23 cellular contexts compared by ENCODE assay signal in the genomic region with DNA sequence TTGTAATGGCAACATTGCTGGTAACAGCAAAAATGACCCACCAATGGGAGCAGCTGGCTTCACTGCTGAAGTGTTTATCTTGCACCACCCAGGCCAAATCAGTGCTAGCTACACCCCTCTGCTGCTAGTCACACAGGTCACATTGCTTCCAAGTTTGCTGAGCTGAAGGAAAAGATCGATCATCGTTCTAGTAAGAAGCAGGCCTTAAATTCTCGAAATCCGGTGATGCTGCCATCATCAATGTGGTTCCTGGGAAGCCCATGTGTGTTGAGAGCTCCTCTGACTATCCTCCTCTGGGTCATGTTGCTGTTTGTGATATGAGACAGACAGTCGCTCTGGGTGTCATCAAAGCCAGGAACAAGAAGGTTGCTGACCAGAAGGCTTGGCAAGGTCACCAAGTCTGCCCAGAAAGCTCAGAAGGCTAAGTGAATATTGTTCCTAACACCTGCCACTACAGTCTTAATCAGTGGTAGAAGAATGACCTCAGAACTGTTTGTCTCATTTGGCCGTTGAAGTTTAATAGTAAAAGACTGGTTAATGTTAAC. TPM values are rescaled to one million over a fixed set of nuclear protein-coding genes. Genes with fewer than 3 reads are reported as not detected.
"Had no signal": no experiment of that assay in that cellular context is flagged by ENCODE, and none has a peak within 500 bp of the region (broad histone marks: within the 10 kb centered on the region; RNA-seq: fewer than 3 reads in every experiment).

No MANE protein-coding gene starts in this region.

- H3K4me3 ChIP-seq: dorsolateral prefrontal cortex, heart left ventricle, sigmoid colon, skin epidermis, thoracic aorta, uterus had no signal

- H3K27ac ChIP-seq: dorsolateral prefrontal cortex, heart left ventricle, sigmoid colon, skin epidermis, thoracic aorta, uterus had no signal

- H3K36me3 ChIP-seq: heart left ventricle, sigmoid colon, thoracic aorta, uterus had no signal

- H3K9me3 ChIP-seq: sigmoid colon, thoracic aorta, uterus had no signal

- H3K4me1 ChIP-seq: heart left ventricle, sigmoid colon, uterus had no signal

- ATAC-seq: heart left ventricle; left colon; left ventricle myocardium superior; naive thymus-derived CD8-positive, alpha-beta T cell; stimulated activated naive B cell treated with anti-CD40 and anti-IgM and Interleukin-4, amounts not matched to agents 10 μg/mL and 1 μg/mL and 100 μg/mL, for 72 hours; stimulated activated naive CD8-positive, alpha-beta T cell treated with anti-CD3 and anti-CD28 coated beads, Interleukin-15, amount 100 ng/mL, for 72 hours had no signal

- H3K27me3 ChIP-seq: sigmoid colon, uterus had no signal

- DNase-seq: cortex of kidney; dorsolateral prefrontal cortex; effector CD8-positive, alpha-beta T cell; heart left ventricle; hippocampal formation; left colon; left ventricle myocardium superior; naive thymus-derived CD8-positive, alpha-beta T cell; sigmoid colon; stimulated activated CD4-positive, alpha-beta T cell treated with anti-CD3 and anti-CD28 coated beads, Interleukin-2, amount 100 ng/mL, for 24 hours; stimulated activated CD4-positive, alpha-beta T cell treated with anti-CD3 and anti-CD28 coated beads, Interleukin-4, amount 100 ng/mL, for 4 hours; stimulated activated naive B cell treated with anti-CD40 and anti-IgM and Interleukin-4, amounts not matched to agents 10 μg/mL and 1 μg/mL and 100 μg/mL, for 72 hours; stimulated activated naive CD8-positive, alpha-beta T cell treated with anti-CD3 and anti-CD28 coated beads, Interleukin-15, amount 100 ng/mL, for 72 hours; substantia nigra; uterus had no signal

RNA-seq across cellular contexts. Expression of gene TM4SF4, which starts 21.2 kb away (rescaled TPM):
- total RNA-seq: dorsolateral prefrontal cortex; frontal cortex; glomerular endothelial cell; heart left ventricle; kidney epithelial cell; left ventricle myocardium superior; lung microvascular endothelial cell; mononuclear cell; naive thymus-derived CD8-positive, alpha-beta T cell; pulmonary artery endothelial cell; thoracic aorta had no signal
- polyA plus RNA-seq: heart left ventricle; naive thymus-derived CD8-positive, alpha-beta T cell had no signal
